Comparison of ENCODE assay signal across 30 cellular contexts in genomic region chr4:129098578-129098977, GRCh38.
"Had no signal": no experiment of that assay in that cellular context is flagged by ENCODE, and none has a peak within 500 bp of the region (broad histone marks: within the 10 kb centered on the region; RNA-seq: fewer than 3 reads in every experiment).

No MANE protein-coding gene starts in this region.

- H3K4me2 ChIP-seq: KMS-11 had no signal

- ATAC-seq: activated CD4-positive, CD25-positive, alpha-beta regulatory T cell treated with anti-CD3 and anti-CD28 coated beads, Interleukin-2, amount 50 U/mL, for 24 hours; activated CD8-positive, alpha-beta T cell treated with anti-CD3 and anti-CD28 coated beads for 36 hours; activated T-cell treated with anti-CD3 and anti-CD28 coated beads, Interleukin-2, amount 50 U/mL, for 72 hours; Right ventricle myocardium inferior; T-cell had no signal

- FAIRE-seq: TTC549 had no signal

- H3K27ac Mint-ChIP-seq: activated CD8-positive, alpha-beta T cell treated with anti-CD3 and anti-CD28 coated beads for 36 hours; activated naive CD4-positive, alpha-beta T cell treated with anti-CD3 and anti-CD28 coated beads, Interleukin-2, amount 10 ng/mL, durations not matched to agents 7 days and 5 days; activated naive CD8-positive, alpha-beta T cell treated with anti-CD3 and anti-CD28 coated beads for 36 hours; activated T-cell treated with anti-CD3 and anti-CD28 coated beads, Interleukin-2, amount 50 U/mL, for 72 hours; activated T-helper 2 cell treated with anti-CD3 and anti-CD28 coated beads, Interferon-gamma antibody, Interleukin-2, Interleukin-4, amounts not matched to agents 10 μg/mL and 5 μg/mL and 100 μg/mL, durations not matched to agents 14 hours and 24 hours and 36 hours; T-cell had no signal

- H3K27me3 Mint-ChIP-seq: activated CD8-positive, alpha-beta T cell treated with anti-CD3 and anti-CD28 coated beads for 36 hours; activated naive CD4-positive, alpha-beta T cell treated with anti-CD3 and anti-CD28 coated beads, Interleukin-2, amount 10 ng/mL, durations not matched to agents 7 days and 5 days; activated naive CD8-positive, alpha-beta T cell treated with anti-CD3 and anti-CD28 coated beads for 36 hours; IgD-negative memory B cell; T-cell had no signal

- H3K9me3 ChIP-seq: adrenal gland, breast epithelium had no signal

- DNase-seq: activated CD4-positive, alpha-beta T cell treated with anti-CD3 and anti-CD28 coated beads for 4 hours; activated CD8-positive, alpha-beta memory T cell treated with anti-CD3 and anti-CD28 coated beads, Interleukin-2, amount 50 U/mL, for 4 hours; activated CD8-positive, alpha-beta T cell treated with anti-CD3 and anti-CD28 coated beads for 36 hours; activated gamma-delta T cell treated with Interleukin-2 at 50 U/mL for 16 hours; activated naive CD4-positive, alpha-beta T cell treated with anti-CD3 and anti-CD28 coated beads, Interleukin-2, amount 10 ng/mL, durations not matched to agents 7 days and 5 days; activated naive CD8-positive, alpha-beta T cell treated with anti-CD3 and anti-CD28 coated beads for 36 hours; activated T-cell treated with anti-CD3 and anti-CD28 coated beads, Interleukin-2, amount 50 U/mL, for 72 hours; adrenal gland; anterior cingulate cortex; caudate nucleus; NCI-H1092; NCI-H1417; NCI-H1694; NCI-H2029 treated with DMSO at 0.1 percent for 48 hours; NCI-H345; NCI-H510A; NCI-H526 treated with DMSO at 0.1 percent for 48 hours; NK-92 treated with Interleukin-12 subunit alpha and Interleukin-12 subunit beta, amount 100 ng/mL, for 24 hours; RPMI8226; T-cell; T-helper 2 cell; T1000 had no signal

- H3K4me3 Mint-ChIP-seq: activated CD8-positive, alpha-beta T cell treated with anti-CD3 and anti-CD28 coated beads for 36 hours; activated naive CD8-positive, alpha-beta T cell treated with anti-CD3 and anti-CD28 coated beads for 36 hours; T-cell had no signal

- H3K9me3 Mint-ChIP-seq: activated CD8-positive, alpha-beta T cell treated with anti-CD3 and anti-CD28 coated beads for 36 hours; activated naive CD4-positive, alpha-beta T cell treated with anti-CD3 and anti-CD28 coated beads, Interleukin-2, amount 10 ng/mL, durations not matched to agents 7 days and 5 days; activated naive CD8-positive, alpha-beta T cell treated with anti-CD3 and anti-CD28 coated beads for 36 hours; activated T-cell treated with anti-CD3 and anti-CD28 coated beads, Interleukin-2, amount 50 U/mL, for 72 hours; activated T-helper 2 cell treated with anti-CD3 and anti-CD28 coated beads, Interferon-gamma antibody, Interleukin-2, Interleukin-4, amounts not matched to agents 10 μg/mL and 5 μg/mL and 100 μg/mL, durations not matched to agents 14 hours and 24 hours and 36 hours; IgD-negative memory B cell; T-cell had no signal

- H3K4me3 ChIP-seq: adrenal gland, breast epithelium, SK-N-MC had no signal

- H3K36me3 ChIP-seq: adrenal gland, breast epithelium had no signal

- H3K27ac ChIP-seq: adrenal gland, breast epithelium, KMS-11, SK-N-MC had no signal

- H3K4me1 ChIP-seq: breast epithelium had no signal

- H3K27me3 ChIP-seq: adrenal gland, breast epithelium had no signal

- H3K9ac ChIP-seq: KMS-11 had no signal
